Comparison of ENCODE assay signal across 13 cellular contexts in genomic region chr11:120893431-120894206, GRCh38.
A peak's percentile ranks its signal among the peaks of the same experiment; 100 is the strongest.
DNase-seq lines count a peak whose midpoint lies in the region; ATAC-seq, FAIRE-seq and TF ChIP-seq lines count a peak whose summit lies in the region.
"Had no signal": no experiment of that assay in that cellular context is flagged by ENCODE, and none has a peak within 500 bp of the region (broad histone marks: within the 10 kb centered on the region; RNA-seq: fewer than 3 reads in every experiment).

No MANE protein-coding gene starts in this region.

- H3K9me3 Mint-ChIP-seq in activated T-helper 1 cell treated with anti-CD3 and anti-CD28 coated beads, Interleukin-12 subunit alpha, Interleukin-12 subunit beta, Interleukin-2, Interleukin-4 antibody, amounts not matched to agents 30 ng/mL and 10 ng/mL and 1 ng/mL, durations not matched to agents 14 hours and 24 hours and 36 hours = no peaks in the 10 kb centered on the region
- H3K9me3 Mint-ChIP-seq: CD4-positive, alpha-beta memory T cell had no signal

- intact Hi-C loops in activated T-helper 1 cell treated with anti-CD3 and anti-CD28 coated beads, Interleukin-12 subunit alpha, Interleukin-12 subunit beta, Interleukin-2, Interleukin-4 antibody, amounts not matched to agents 30 ng/mL and 10 ng/mL and 1 ng/mL, durations not matched to agents 14 hours and 24 hours and 36 hours (cut with micrococcal nuclease) = no loop called here
- intact Hi-C loops in left colon (cut with DNase I, micrococcal nuclease) = no loop called here

- no peaks in the 10 kb centered on the region for H3K36me3 ChIP-seq in bronchial epithelial cell (ENCODE audit: control insufficient read depth, insufficient read depth, low read length)
- H3K36me3 ChIP-seq: neutrophil had no signal

- no peak for TF ChIP-seq CTCF in bronchial epithelial cell (IDR thresholded peaks at IDR 0.05; ENCODE audit: insufficient read depth, low read length, severe bottlenecking)

- no peaks in the 10 kb centered on the region for H3K36me3 Mint-ChIP-seq in activated T-helper 1 cell treated with anti-CD3 and anti-CD28 coated beads, Interleukin-12 subunit alpha, Interleukin-12 subunit beta, Interleukin-2, Interleukin-4 antibody, amounts not matched to agents 30 ng/mL and 10 ng/mL and 1 ng/mL, durations not matched to agents 14 hours and 24 hours and 36 hours (ENCODE audit: low read depth)
- H3K36me3 Mint-ChIP-seq: CD4-positive, alpha-beta memory T cell had no signal

- no peak overlapping the region for H3K4me3 Mint-ChIP-seq in activated T-helper 1 cell treated with anti-CD3 and anti-CD28 coated beads, Interleukin-12 subunit alpha, Interleukin-12 subunit beta, Interleukin-2, Interleukin-4 antibody, amounts not matched to agents 30 ng/mL and 10 ng/mL and 1 ng/mL, durations not matched to agents 14 hours and 24 hours and 36 hours
- H3K4me3 Mint-ChIP-seq: CD4-positive, alpha-beta memory T cell had no signal

- H3K4me3 ChIP-seq in bronchial epithelial cell (ENCODE audit: low read depth, low read length) = no peak overlapping the region

- ATAC-seq in GM19043 (IDR thresholded peaks at IDR 0.05; ENCODE audit: low read depth, unreplicated experiment) = peak; percentile 75
- ATAC-seq in GM21528 (IDR thresholded peaks at IDR 0.05; ENCODE audit: low FRiP score, unreplicated experiment) = peak; percentile 68
- ATAC-seq in HG03095 (IDR thresholded peaks at IDR 0.05; ENCODE audit: unreplicated experiment) = peak; percentile 72
- ATAC-seq in left colon = no peak

- no peaks in the 10 kb centered on the region for H3K27me3 ChIP-seq in bronchial epithelial cell (ENCODE audit: control insufficient read depth, insufficient read depth, low read length)

- no peak for FAIRE-seq in bronchial epithelial cell (lab: Jason Lieb, UNC)
- no peak for FAIRE-seq in H54 (lab: Jason Lieb, UNC)
- FAIRE-seq: small intestine had no signal

- DNase-seq in bronchial epithelial cell (ENCODE audit: low read depth) (peak; percentile 50), H54 (ENCODE audit: insufficient read length, low spot score) (no peak), left colon (no peak)
- no peak for DNase-seq in activated T-helper 1 cell treated with anti-CD3 and anti-CD28 coated beads, Interleukin-12 subunit alpha, Interleukin-12 subunit beta, Interleukin-2, Interleukin-4 antibody, amounts not matched to agents 30 ng/mL and 10 ng/mL and 1 ng/mL, durations not matched to agents 14 hours and 24 hours and 36 hours (ENCODE audit: low spot score)
- DNase-seq: activated CD8-positive, alpha-beta memory T cell treated with anti-CD3 and anti-CD28 coated beads, Interleukin-2, amount 50 U/mL, for 4 hours; CD4-positive, alpha-beta memory T cell; mesenchymal stem cell; NCI-H2029; small intestine had no signal

- peaks cover 4% of the 10 kb centered on the region for H3K27me3 Mint-ChIP-seq in activated T-helper 1 cell treated with anti-CD3 and anti-CD28 coated beads, Interleukin-12 subunit alpha, Interleukin-12 subunit beta, Interleukin-2, Interleukin-4 antibody, amounts not matched to agents 30 ng/mL and 10 ng/mL and 1 ng/mL, durations not matched to agents 14 hours and 24 hours and 36 hours (ENCODE audit: insufficient read depth)

- no peak overlapping the region for H3K27ac Mint-ChIP-seq in activated T-helper 1 cell treated with anti-CD3 and anti-CD28 coated beads, Interleukin-12 subunit alpha, Interleukin-12 subunit beta, Interleukin-2, Interleukin-4 antibody, amounts not matched to agents 30 ng/mL and 10 ng/mL and 1 ng/mL, durations not matched to agents 14 hours and 24 hours and 36 hours
- H3K27ac Mint-ChIP-seq: CD4-positive, alpha-beta memory T cell had no signal

- no peaks in the 10 kb centered on the region for H3K4me1 Mint-ChIP-seq in activated T-helper 1 cell treated with anti-CD3 and anti-CD28 coated beads, Interleukin-12 subunit alpha, Interleukin-12 subunit beta, Interleukin-2, Interleukin-4 antibody, amounts not matched to agents 30 ng/mL and 10 ng/mL and 1 ng/mL, durations not matched to agents 14 hours and 24 hours and 36 hours (ENCODE audit: low read depth)
- H3K4me1 Mint-ChIP-seq: CD4-positive, alpha-beta memory T cell had no signal

- TF ChIP-seq POLR2A in H54 (IDR thresholded peaks at IDR 0.05; ENCODE audit: low read depth, low read length) = no peak
